In genomic region chr6:7418238-7418905, GRCh38 we compare ENCODE assay signal across 22 cellular contexts. TPM values are rescaled to one million over a fixed set of nuclear protein-coding genes. Genes with fewer than 3 reads are reported as not detected.
DNase-seq lines count a peak whose midpoint lies in the region; ATAC-seq and TF ChIP-seq lines count a peak whose summit lies in the region.
"Had no signal": no experiment of that assay in that cellular context is flagged by ENCODE, and none has a peak within 500 bp of the region (broad histone marks: within the 10 kb centered on the region; RNA-seq: fewer than 3 reads in every experiment).

No MANE protein-coding gene starts in this region.

- H3K9me3 Mint-ChIP-seq in CD4-positive, CD25-positive, alpha-beta regulatory T cell, result no peaks in the 10 kb centered on the region
- H3K9me3 Mint-ChIP-seq in central memory CD8-positive, alpha-beta T cell, result no peaks in the 10 kb centered on the region
- H3K9me3 Mint-ChIP-seq: activated CD8-positive, alpha-beta T cell treated with anti-CD3 and anti-CD28 coated beads for 36 hours; endodermal cell; GM23338 had no signal

- peak overlapping the region in 2 of 3 donors; percentile 8 to 15 for H3K27ac Mint-ChIP-seq in CD4-positive, CD25-positive, alpha-beta regulatory T cell
- H3K27ac Mint-ChIP-seq in central memory CD8-positive, alpha-beta T cell (ENCODE audit: low read depth), result peak overlapping the region; percentile 7
- H3K27ac Mint-ChIP-seq: endodermal cell, GM23338 had no signal

- no peak overlapping the region for H3K27ac ChIP-seq in CD4-positive, CD25-positive, alpha-beta regulatory T cell (ENCODE audit: insufficient read depth, low read length, poor library complexity, severe bottlenecking)
- peak overlapping the region; percentile 83 for H3K27ac ChIP-seq in mesodermal cell (ENCODE audit: low read depth, low read length, severe bottlenecking)
- H3K27ac ChIP-seq: spleen, thoracic aorta had no signal

- H3K4me1 ChIP-seq in CD4-positive, CD25-positive, alpha-beta regulatory T cell (ENCODE audit: control insufficient read depth, insufficient read depth, low read length, poor library complexity, severe bottlenecking), result no peaks in the 10 kb centered on the region
- H3K4me1 ChIP-seq in mesodermal cell (ENCODE audit: control insufficient read depth, insufficient read depth, low read length, poor library complexity, severe bottlenecking), result peaks cover 3% of the 10 kb centered on the region
- H3K4me1 ChIP-seq: spleen had no signal

- TF ChIP-seq CTCF in LNCaP clone FGC (IDR thresholded peaks at IDR 0.05; ENCODE audit: control insufficient read depth, extremely low read depth, insufficient read depth), result no peak

- no peak overlapping the region for H3K4me3 Mint-ChIP-seq in CD4-positive, CD25-positive, alpha-beta regulatory T cell
- H3K4me3 Mint-ChIP-seq in central memory CD8-positive, alpha-beta T cell, result no peak overlapping the region
- H3K4me3 Mint-ChIP-seq: activated CD8-positive, alpha-beta T cell treated with anti-CD3 and anti-CD28 coated beads for 36 hours; endodermal cell; GM23338 had no signal

- no peaks in the 10 kb centered on the region for H3K9me3 ChIP-seq in CD4-positive, CD25-positive, alpha-beta regulatory T cell (ENCODE audit: control insufficient read depth in 2 of 2, low read length in 2 of 2)
- H3K9me3 ChIP-seq in mesodermal cell (ENCODE audit: control insufficient read depth, low read length), result no peaks in the 10 kb centered on the region
- H3K9me3 ChIP-seq: spleen, thoracic aorta had no signal

- no peaks in the 10 kb centered on the region for H3K27me3 ChIP-seq in CD4-positive, CD25-positive, alpha-beta regulatory T cell (ENCODE audit: control insufficient read depth, insufficient read depth, low read length)
- H3K27me3 ChIP-seq: spleen had no signal

- WGBS in mesodermal cell (ENCODE audit: insufficient coverage in 2 of 2), 2 experiments, result 82 to 86% methylated on average over 2 to 4 of the region's 6 CpGs

- peaks cover 49% of the 10 kb centered on the region for H3K36me3 ChIP-seq in CD4-positive, CD25-positive, alpha-beta regulatory T cell (ENCODE audit: control insufficient read depth, insufficient read depth, low read length)
- peaks cover 35% of the 10 kb centered on the region for H3K36me3 ChIP-seq in mesodermal cell (ENCODE audit: control insufficient read depth, insufficient read depth, low read length)

- H3K4me3 ChIP-seq in CD4-positive, CD25-positive, alpha-beta regulatory T cell (ENCODE audit: low read depth, low read length), result no peak overlapping the region
- no peak overlapping the region for H3K4me3 ChIP-seq in LNCaP clone FGC (ENCODE audit: low read depth, low read length)
- H3K4me3 ChIP-seq in mesodermal cell (ENCODE audit: extremely low read depth, insufficient read depth, low read length, poor library complexity, severe bottlenecking), result no peak overlapping the region
- H3K4me3 ChIP-seq: GM23338, spleen, thoracic aorta had no signal

- peaks cover 47% of the 10 kb centered on the region for H3K36me3 Mint-ChIP-seq in CD4-positive, CD25-positive, alpha-beta regulatory T cell
- peaks cover 48% of the 10 kb centered on the region for H3K36me3 Mint-ChIP-seq in central memory CD8-positive, alpha-beta T cell (ENCODE audit: insufficient read depth)

- H3K27me3 Mint-ChIP-seq in CD4-positive, CD25-positive, alpha-beta regulatory T cell, result no peaks in the 10 kb centered on the region
- H3K27me3 Mint-ChIP-seq in central memory CD8-positive, alpha-beta T cell, result no peaks in the 10 kb centered on the region
- H3K27me3 Mint-ChIP-seq: activated CD8-positive, alpha-beta T cell treated with anti-CD3 and anti-CD28 coated beads for 36 hours had no signal

- no peak for DNase-seq in CD4-positive, CD25-positive, alpha-beta regulatory T cell
- peak; percentile 93 for DNase-seq in LNCaP clone FGC (ENCODE audit: low read depth)
- DNase-seq in central memory CD8-positive, alpha-beta T cell (ENCODE audit: low spot score in 2 of 2), result no peak
- DNase-seq in SHP77 (lab: John Stamatoyannopoulos, UW), result no peak
- no peak for DNase-seq in NCI-H82 (lab: John Stamatoyannopoulos, UW)
- DNase-seq in activated naive CD4-positive, alpha-beta T cell treated with anti-CD3 and anti-CD28 coated beads, Interleukin-2, amount 50 U/mL, for 16 hours, result no peak
- DNase-seq: activated CD8-positive, alpha-beta T cell treated with anti-CD3 and anti-CD28 coated beads for 36 hours; amniotic stem cell; Calu3; cerebellar nuclear complex; endodermal cell; foreskin melanocyte; NCI-H2029 treated with DMSO at 0.1 percent for 48 hours; NCI-H524 treated with DMSO at 0.1 percent for 48 hours; posterior cingulate gyrus; spleen had no signal

- H3K4me1 Mint-ChIP-seq in CD4-positive, CD25-positive, alpha-beta regulatory T cell, result peaks cover 0 to 6% (median 2%) of the 10 kb centered on the region in 4 donors
- no peaks in the 10 kb centered on the region for H3K4me1 Mint-ChIP-seq in central memory CD8-positive, alpha-beta T cell

- ATAC-seq in CD4-positive, CD25-positive, alpha-beta regulatory T cell (ENCODE audit: low read depth in 2 of 2), result no peak
- ATAC-seq in central memory CD8-positive, alpha-beta T cell (replicated peaks; ENCODE audit: extremely low read depth, poor library complexity, severe bottlenecking), result no peak
- no peak for ATAC-seq in GM18511 (IDR thresholded peaks at IDR 0.05; ENCODE audit: unreplicated experiment)
- ATAC-seq: activated CD8-positive, alpha-beta T cell treated with anti-CD3 and anti-CD28 coated beads for 36 hours; GM23338 had no signal

RNA-seq across cellular contexts. Expression of gene RIOK1, which starts 28.8 kb away (rescaled TPM):
- 51.3 TPM for total RNA-seq in CD4-positive, CD25-positive, alpha-beta regulatory T cell
- 10 to 100 TPM; 15.9 to 19.4 (median 16.3) TPM for polyA plus RNA-seq in CD4-positive, CD25-positive, alpha-beta regulatory T cell
- polyA plus RNA-seq in mesodermal cell (2013, experiment 1 of 2), result 13.5 TPM
- polyA plus RNA-seq in mesodermal cell (2013, experiment 2 of 2), result 13.1 TPM

RNA-seq across cellular contexts. Expression of gene CAGE1, which starts 28.8 kb away (rescaled TPM):
- 0.57 TPM for total RNA-seq in CD4-positive, CD25-positive, alpha-beta regulatory T cell
- polyA plus RNA-seq in CD4-positive, CD25-positive, alpha-beta regulatory T cell, result under 1 TPM in 1 of 4 donors, not detected in 3; 0.08 TPM
- polyA plus RNA-seq in mesodermal cell (2013, experiment 1 of 2), result not detected
- polyA plus RNA-seq in mesodermal cell (2013, experiment 2 of 2), result not detected
- total RNA-seq: Calu3, lower leg skin, myocyte, spleen, thoracic aorta had no signal
- polyA plus RNA-seq: GM23338, spleen had no signal
